19 cellular contexts compared by ENCODE assay signal in genomic region chr17:3739422-3740124, GRCh38. TPM values are rescaled to one million over a fixed set of nuclear protein-coding genes. Genes with fewer than 3 reads are reported as not detected.
A peak's percentile ranks its signal among the peaks of the same experiment; 100 is the strongest.
DNase-seq lines count a peak whose midpoint lies in the region; ATAC-seq, FAIRE-seq and TF ChIP-seq lines count a peak whose summit lies in the region.
"Had no signal": no experiment of that assay in that cellular context is flagged by ENCODE, and none has a peak within 500 bp of the region (broad histone marks: within the 10 kb centered on the region; RNA-seq: fewer than 3 reads in every experiment).

No MANE protein-coding gene starts in this region.

- BruUV-seq in HepG2 (replicated peaks; lab: Mats Ljungman, UMichigan) (no TSS peak), PC-9 (replicated peaks; lab: Mats Ljungman, UMichigan) (no TSS peak)

- H2AFZ ChIP-seq in HepG2 (ENCODE audit: low read length) (no peak overlapping the region), PC-9 (no peak overlapping the region)

- H3K36me3 ChIP-seq in HepG2 (replicated peaks in 1 of 2; ENCODE audit: control insufficient read depth in 1 of 2, insufficient read depth in 2 of 2, low read length in 2 of 2) (no peaks in the 10 kb centered on the region), right lobe of liver (no peaks in the 10 kb centered on the region), thymus (ENCODE audit: control insufficient read depth, insufficient read depth) (peaks cover 2% of the 10 kb centered on the region), PC-9 (ENCODE audit: low read depth) (no peaks in the 10 kb centered on the region)
- H3K36me3 ChIP-seq: heart right ventricle, MG63 had no signal

- H3K27ac ChIP-seq in HepG2 (ENCODE audit: extremely low read length, insufficient read depth, low read length) (no peak overlapping the region), right lobe of liver (no peak overlapping the region), thymus (ENCODE audit: low read depth) (peak overlapping the region; percentile 90), PC-9 (no peak overlapping the region)
- H3K27ac ChIP-seq: heart right ventricle had no signal

- CTCF ChIA-PET in HepG2 (lab: Yijun Ruan, JAX; ENCODE audit: low intra/inter-chr PET ratio, low total read pairs) (no interaction called here), T-cell (lab: Charles Lee) (interaction anchor here (0.5 to 8.0 kb wide), 10 partner anchors 11 to 1901 kb away, joined by 3 to 109 read pairs (median 4); partner anchors contain the start of gene NCBP3 (in 1 of the 2)), PC-9 (lab: Charles Lee) (interaction anchor here (0.9 to 1.0 kb wide), 2 partner anchors 10 to 99 kb away, joined by 3 to 4 read pairs; no protein-coding TSS in a partner anchor)

- H3K4me1 Mint-ChIP-seq in T-cell (peaks cover 34 to 46% (median 38%) of the 10 kb centered on the region in 3 donors), immature natural killer cell (peaks cover 31 to 44% of the 10 kb centered on the region in 2 donors)

- H3K27me3 Mint-ChIP-seq in T-cell (no peaks in the 10 kb centered on the region), immature natural killer cell (ENCODE audit: low read depth in 3 of 3) (peaks cover 4% of the 10 kb centered on the region in 3 donors)

- H3K27ac Mint-ChIP-seq in T-cell (peak overlapping the region; percentile 66 to 79), immature natural killer cell (peak overlapping the region; percentile 18 to 88 (median 50))

- H3K36me3 Mint-ChIP-seq in T-cell (no peaks in the 10 kb centered on the region), immature natural killer cell (peaks cover 0 to 3% (median 0%) of the 10 kb centered on the region in 3 donors)
- H3K36me3 Mint-ChIP-seq: brain had no signal

- H3K4me3 ChIP-seq in HepG2 (replicated peaks in 1 of 3; ENCODE audit: insufficient read depth in 1 of 3, low read depth in 2 of 3, low read length in 3 of 3) (no peak overlapping the region), right lobe of liver (no peak overlapping the region), thymus (ENCODE audit: low read length) (no peak overlapping the region), PC-9 (no peak overlapping the region)
- H3K4me3 ChIP-seq: heart right ventricle, MG63 had no signal

- H3K27me3 ChIP-seq in HepG2 (ENCODE audit: control insufficient read depth in 1 of 2, insufficient read depth in 2 of 2, low read length in 2 of 2) (no peaks in the 10 kb centered on the region), right lobe of liver (no peaks in the 10 kb centered on the region), thymus (ENCODE audit: control insufficient read depth, insufficient read depth) (no peaks in the 10 kb centered on the region), PC-9 (ENCODE audit: insufficient read depth, low read depth) (no peaks in the 10 kb centered on the region)
- H3K27me3 ChIP-seq: MG63 had no signal

- peaks cover 52% of the 10 kb centered on the region for H3K4me1 ChIP-seq in HepG2 (ENCODE audit: insufficient read depth, low read length)
- peaks cover 0 to 3% (median 0%) of the 10 kb centered on the region in 4 donors for H3K4me1 ChIP-seq in right lobe of liver
- H3K4me1 ChIP-seq in thymus (ENCODE audit: control insufficient read depth, insufficient read depth, low read length) = peaks cover 48% of the 10 kb centered on the region
- no peaks in the 10 kb centered on the region for H3K4me1 ChIP-seq in PC-9 (replicated peaks; ENCODE audit: insufficient read depth)

- no peak for ATAC-seq in HepG2
- ATAC-seq in right lobe of liver = no peak
- ATAC-seq in T-cell (replicated peaks in 1 of 4) = no peak
- no peak for ATAC-seq in HG02852 (IDR thresholded peaks at IDR 0.05; ENCODE audit: unreplicated experiment)

- no peaks in the 10 kb centered on the region for H3K9me2 ChIP-seq in PC-9 (ENCODE audit: insufficient read depth)

- POLR2A ChIA-PET in HepG2 (lab: Yijun Ruan, JAX) (interaction anchor here (0.7 to 2.5 kb wide), 7 partner anchors 8 to 106 kb away, joined by 3 to 19 read pairs (median 6); no protein-coding TSS in a partner anchor), T-cell (lab: Charles Lee) (interaction anchor here in 1 of 2 donors (0.6 kb wide), 1 partner anchor 98 kb away, joined by 4 read pairs; no protein-coding TSS in a partner anchor), PC-9 (lab: Charles Lee; ENCODE audit: unreplicated experiment) (interaction anchor here (0.6 kb wide), 2 partner anchors 575 to 655 kb away, joined by 5 to 6 read pairs; no protein-coding TSS in a partner anchor)

- H3K9me3 ChIP-seq in HepG2 (ENCODE audit: low read length) = no peaks in the 10 kb centered on the region
- H3K9me3 ChIP-seq in right lobe of liver = no peaks in the 10 kb centered on the region
- H3K9me3 ChIP-seq in thymus (ENCODE audit: control insufficient read depth) = no peaks in the 10 kb centered on the region
- no peaks in the 10 kb centered on the region for H3K9me3 ChIP-seq in PC-9 (ENCODE audit: insufficient read depth, low read depth)
- H3K9me3 ChIP-seq: heart right ventricle, MG63 had no signal

- TF ChIP-seq RAD21 in HepG2 (CRISPR knock-in tag; IDR thresholded peaks at IDR 0.05) = no peak

- H4K20me1 ChIP-seq in HepG2 (ENCODE audit: insufficient read depth, low read length) (no peaks in the 10 kb centered on the region), PC-9 (ENCODE audit: insufficient read depth) (no peaks in the 10 kb centered on the region)

- no peak overlapping the region for H3K9ac ChIP-seq in HepG2 (ENCODE audit: insufficient read depth, low read depth, low read length)

- peak overlapping the region in 1 of 3 donors; percentile 52 for H3K4me3 Mint-ChIP-seq in T-cell
- peak overlapping the region in 1 of 5 donors; percentile 47 for H3K4me3 Mint-ChIP-seq in immature natural killer cell

- H3K4me2 ChIP-seq in HepG2 (ENCODE audit: low read depth, low read length) = 0 out of 2 replicates have a peak overlapping the region, but pooled peaks have one; percentile 4
- H3K4me2 ChIP-seq in PC-9 = no peak overlapping the region

- WGBS in HepG2 (ENCODE audit: low lambda C conversion rate) = 73% methylated on average over 16 of the region's 16 CpGs
- WGBS in right lobe of liver (ENCODE audit: insufficient coverage, low coverage, low lambda C conversion rate, missing lambda C conversion rate) = 90% methylated on average over 11 of the region's 16 CpGs
- WGBS in thymus = 97% methylated on average over 16 of the region's 16 CpGs

- H3K9me3 Mint-ChIP-seq in T-cell (no peaks in the 10 kb centered on the region), immature natural killer cell (no peaks in the 10 kb centered on the region)
- H3K9me3 Mint-ChIP-seq: activated naive CD4-positive, alpha-beta T cell treated with anti-CD3 and anti-CD28 coated beads for 36 hours had no signal

- in situ Hi-C loops in HepG2 (cut with HindIII; ENCODE audit: extremely low pct_ligation_motif_present, low pct_unique_long_range_greater_than_20kb) = loop anchor here (5.0 to 10.0 kb wide), 2 partner anchors 83 to 165 kb away; no protein-coding TSS in a partner anchor

- TF ChIP-seq EP300 in HepG2 (IDR thresholded peaks at IDR 0.05; ENCODE audit: low read depth in 2 of 2, low read length in 2 of 2) = no peak
- no peak for TF ChIP-seq EP300 in HepG2 (CRISPR knock-in tag; IDR thresholded peaks at IDR 0.05; ENCODE audit: borderline replicate concordance)

- TF ChIP-seq POLR2A in HepG2 (IDR thresholded peaks at IDR 0.05; ENCODE audit: insufficient read depth in 1 of 2, low read depth in 2 of 2, low read length in 2 of 2) (no peak), right lobe of liver (IDR thresholded peaks at IDR 0.05) (no peak)

- H3F3A ChIP-seq in PC-9 (ENCODE audit: insufficient read depth, low read depth) = peaks cover 4% of the 10 kb centered on the region; the same call in 1 of the 2 replicates

- intact Hi-C loops in HepG2 (cut with micrococcal nuclease; ENCODE audit: unreplicated experiment) = loop anchor here (5.0 to 10.0 kb wide), 3 partner anchors 33 to 165 kb away; no protein-coding TSS in a partner anchor
- intact Hi-C loops in right lobe of liver (cut with DNase I) = loop anchor here (5.0 to 10.0 kb wide), 2 partner anchors 88 to 105 kb away; partner anchors contain the start of gene NCBP3 (in 1 of the 2)
- intact Hi-C loops in PC-9 (cut with micrococcal nuclease; ENCODE audit: unreplicated experiment) = loop anchor here (5.0 to 10.0 kb wide), 3 partner anchors 57 to 335 kb away; no protein-coding TSS in a partner anchor

- TF ChIP-seq CTCF in HepG2 (CRISPR knock-in tag; IDR thresholded peaks at IDR 0.05) (no peak), right lobe of liver (IDR thresholded peaks at IDR 0.05) (no peak), PC-9 (conservative IDR thresholded peaks at IDR 0.05) (no peak)

- H3K79me2 ChIP-seq in HepG2 (ENCODE audit: insufficient read depth, low read length) = no peaks in the 10 kb centered on the region
- no peaks in the 10 kb centered on the region for H3K79me2 ChIP-seq in PC-9 (ENCODE audit: low read depth)

- DNase-seq in HepG2 (ENCODE audit: low spot score) = no peak
- no peak for DNase-seq in right lobe of liver
- DNase-seq in T-cell = no peak
- no peak for DNase-seq in immature natural killer cell
- no peak for DNase-seq in DMS114 treated with DMSO at 0.1 percent for 48 hours (lab: John Stamatoyannopoulos, UW; ENCODE audit: unreplicated experiment)
- DNase-seq in PC-9 = no peak
- DNase-seq: dermis blood vessel endothelial cell, DMS 273 treated with DMSO at 0.1 percent for 48 hours, heart right ventricle, MG63, NCI-H510A, OCI-M1 had no signal

- no peak for FAIRE-seq in HepG2 (lab: Jason Lieb, UNC)
- FAIRE-seq: HTR-8/SVneo, islet of Langerhans had no signal

RNA-seq across cellular contexts. Expression of gene HASPIN, which starts 15.9 kb away (rescaled TPM):
- total RNA-seq in HepG2 (2016; rRNA removed; fragmentation: Illumina TruSeq; extraction: Trizol) (7.8 and 8.1 TPM in 2 replicates), right lobe of liver (1 to 10 TPM in 1 of 6 experiments, under 1 TPM in 4, not detected in 1; 0.07 to 1.1 (median 0.27) TPM), T-cell (1 to 10 TPM in 1 of 5 donors, under 1 TPM in 4; 0.33 to 1.0 (median 0.68) TPM), PC-9 (2021) (25.1 and 26.8 TPM in 2 replicates)
- 1.3 and 1.4 TPM in 2 replicates for total RNA-seq in HepG2 (2016; cell fraction: cytosol; rRNA removed; fragmentation: Illumina TruSeq; extraction: Trizol; ENCODE audit: low read depth)
- 7.4 and 8.8 TPM in 2 replicates for total RNA-seq in HepG2 (2016; cell fraction: insoluble cytoplasmic fraction; rRNA removed; fragmentation: Illumina TruSeq; extraction: Trizol)
- 4.8 TPM in 2 replicates for total RNA-seq in HepG2 (2016; cell fraction: membrane; rRNA removed; fragmentation: Illumina TruSeq; extraction: Trizol)
- total RNA-seq in HepG2 (2016; cell fraction: nucleus; rRNA removed; fragmentation: Illumina TruSeq; extraction: Trizol) = 4.1 and 5.0 TPM in 2 replicates
- polyA plus RNA-seq in HepG2 (2011; rRNA removed) (1.9 and 2.7 TPM in 2 replicates), immature natural killer cell (under 1 TPM in 2 of 3 donors, not detected in 1; 0.20 to 0.47 TPM), thymus (2.3 TPM)
- 1.5 and 1.9 TPM in 2 replicates for polyA plus RNA-seq in HepG2 (2011; cell fraction: cytosol; rRNA removed)
- 1.1 and 2.3 TPM in 2 replicates for polyA plus RNA-seq in HepG2 (2011; cell fraction: nucleus; rRNA removed)
- polyA plus RNA-seq in HepG2 (2012) = 1.1 and 1.9 TPM in 2 replicates
- 0.50 and 0.65 TPM in 2 replicates for polyA plus RNA-seq in HepG2 (2016; cell fraction: cytosol; fragmentation: Illumina TruSeq; extraction: Trizol; ENCODE audit: low read depth)
- polyA plus RNA-seq in HepG2 (2016; cell fraction: insoluble cytoplasmic fraction; fragmentation: Illumina TruSeq; extraction: Trizol; ENCODE audit: low read depth) = 5.0 and 5.9 TPM in 2 replicates
- 1.5 and 1.6 TPM in 2 replicates for polyA plus RNA-seq in HepG2 (2016; cell fraction: membrane; fragmentation: Illumina TruSeq; extraction: Trizol; ENCODE audit: low read depth)
- 3.6 and 4.4 TPM in 2 replicates for polyA plus RNA-seq in HepG2 (2016; cell fraction: nucleus; fragmentation: Illumina TruSeq; extraction: Trizol; ENCODE audit: insufficient read depth, low read depth)
- polyA minus RNA-seq in HepG2 (2011; rRNA and poly(A)+ RNA removed; ENCODE audit: low replicate concordance) = 5.0 and 17.7 TPM in 2 replicates
- 4.4 and 5.5 TPM in 2 replicates for polyA minus RNA-seq in HepG2 (2011; cell fraction: cytosol; rRNA and poly(A)+ RNA removed)
- polyA minus RNA-seq in HepG2 (2011; cell fraction: nucleus; rRNA and poly(A)+ RNA removed) = 3.0 and 5.7 TPM in 2 replicates

RNA-seq across cellular contexts. Expression of gene P2RX5, which starts 43.6 kb away (rescaled TPM):
- 0.90 and 0.95 TPM in 2 replicates for total RNA-seq in HepG2 (2016; rRNA removed; fragmentation: Illumina TruSeq; extraction: Trizol)
- total RNA-seq in HepG2 (2016; cell fraction: cytosol; rRNA removed; fragmentation: Illumina TruSeq; extraction: Trizol; ENCODE audit: low read depth) = 0.20 and 0.79 TPM in 2 replicates
- total RNA-seq in HepG2 (2016; cell fraction: insoluble cytoplasmic fraction; rRNA removed; fragmentation: Illumina TruSeq; extraction: Trizol) = 0.64 and 0.82 TPM in 2 replicates
- total RNA-seq in HepG2 (2016; cell fraction: membrane; rRNA removed; fragmentation: Illumina TruSeq; extraction: Trizol) = 0.62 and 0.93 TPM in 2 replicates
- 0.53 and 1.1 TPM in 2 replicates for total RNA-seq in HepG2 (2016; cell fraction: nucleus; rRNA removed; fragmentation: Illumina TruSeq; extraction: Trizol)
- polyA plus RNA-seq in HepG2 (2011; rRNA removed) = 1.0 and 1.7 TPM in 2 replicates
- polyA plus RNA-seq in HepG2 (2011; cell fraction: cytosol; rRNA removed) = 1.4 and 1.5 TPM in 2 replicates
- 1.6 and 1.9 TPM in 2 replicates for polyA plus RNA-seq in HepG2 (2011; cell fraction: nucleus; rRNA removed)
- polyA plus RNA-seq in HepG2 (2012) = 0.50 and 1.1 TPM in 2 replicates
- polyA plus RNA-seq in HepG2 (2016; cell fraction: cytosol; fragmentation: Illumina TruSeq; extraction: Trizol; ENCODE audit: low read depth) = 0.24 and 0.38 TPM in 2 replicates
- polyA plus RNA-seq in HepG2 (2016; cell fraction: insoluble cytoplasmic fraction; fragmentation: Illumina TruSeq; extraction: Trizol; ENCODE audit: low read depth) = 0.46 and 0.98 TPM in 2 replicates
- 0.48 and 0.70 TPM in 2 replicates for polyA plus RNA-seq in HepG2 (2016; cell fraction: membrane; fragmentation: Illumina TruSeq; extraction: Trizol; ENCODE audit: low read depth)
- 1.5 and 1.7 TPM in 2 replicates for polyA plus RNA-seq in HepG2 (2016; cell fraction: nucleus; fragmentation: Illumina TruSeq; extraction: Trizol; ENCODE audit: insufficient read depth, low read depth)
- 1.6 and 53.3 TPM in 2 replicates for polyA minus RNA-seq in HepG2 (2011; rRNA and poly(A)+ RNA removed; ENCODE audit: low replicate concordance)
- polyA minus RNA-seq in HepG2 (2011; cell fraction: cytosol; rRNA and poly(A)+ RNA removed) = 0.49 and 1.2 TPM in 2 replicates
- polyA minus RNA-seq in HepG2 (2011; cell fraction: nucleus; rRNA and poly(A)+ RNA removed) = 0.87 and 1.0 TPM in 2 replicates
- 1 to 10 TPM in 1 of 6 experiments, under 1 TPM in 5; 0.13 to 1.1 (median 0.40) TPM for total RNA-seq in right lobe of liver
- 10 to 100 TPM; 19.6 to 35.6 (median 29.9) TPM for total RNA-seq in T-cell
- 1 to 10 TPM; 5.9 to 8.9 (median 8.4) TPM for polyA plus RNA-seq in immature natural killer cell
- 108 TPM for polyA plus RNA-seq in thymus
- 15.0 and 18.3 TPM in 2 replicates for total RNA-seq in PC-9 (2021)
- total RNA-seq: H4 had no signal
